ENCODE assay signal across 13 cellular contexts in genomic region chr1:174768949-174769348, GRCh38.
DNase-seq lines count a peak whose midpoint lies in the region; ATAC-seq lines count a peak whose summit lies in the region.
"Had no signal": no experiment of that assay in that cellular context is flagged by ENCODE, and none has a peak within 500 bp of the region (broad histone marks: within the 10 kb centered on the region; RNA-seq: fewer than 3 reads in every experiment).

No MANE protein-coding gene starts in this region.

- H3K36me3 Mint-ChIP-seq in activated naive CD4-positive, alpha-beta T cell treated with anti-CD3 and anti-CD28 coated beads, Interleukin-2, amount 50 U/mL, for 72 hours = no peaks in the 10 kb centered on the region
- H3K36me3 Mint-ChIP-seq in activated naive CD4-positive, alpha-beta T cell treated with anti-CD3 and anti-CD28 coated beads for 36 hours (ENCODE audit: low read depth) = no peaks in the 10 kb centered on the region
- no peaks in the 10 kb centered on the region for H3K36me3 Mint-ChIP-seq in activated T-helper 17 cell treated with anti-CD3 and anti-CD28 coated beads, Interleukin-2, amount 50 U/mL, for 72 hours (ENCODE audit: low read depth)
- H3K36me3 Mint-ChIP-seq in stimulated activated effector memory CD8-positive, alpha-beta T cell treated with anti-CD3 and anti-CD28 coated beads, Interleukin-12 subunit alpha, Interleukin-12 subunit beta, amount 100 ng/mL, for 72 hours = no peaks in the 10 kb centered on the region
- H3K36me3 Mint-ChIP-seq: CD4-positive, CD25-positive, alpha-beta regulatory T cell had no signal

- ATAC-seq in activated naive CD4-positive, alpha-beta T cell treated with anti-CD3 and anti-CD28 coated beads, Interleukin-2, amount 50 U/mL, for 72 hours = peak; percentile 37 to 85
- ATAC-seq in activated T-helper 17 cell treated with anti-CD3 and anti-CD28 coated beads, Interleukin-2, amount 50 U/mL, for 72 hours (replicated peaks) = peak; percentile 18
- ATAC-seq in stimulated activated effector memory CD8-positive, alpha-beta T cell treated with anti-CD3 and anti-CD28 coated beads, Interleukin-12 subunit alpha, Interleukin-12 subunit beta, amount 100 ng/mL, for 72 hours = no peak
- no peak for ATAC-seq in HG03469 (IDR thresholded peaks at IDR 0.05; ENCODE audit: unreplicated experiment)

- H3K9me3 Mint-ChIP-seq in activated naive CD4-positive, alpha-beta T cell treated with anti-CD3 and anti-CD28 coated beads, Interleukin-2, amount 50 U/mL, for 72 hours = no peaks in the 10 kb centered on the region
- H3K9me3 Mint-ChIP-seq in activated naive CD4-positive, alpha-beta T cell treated with anti-CD3 and anti-CD28 coated beads for 36 hours = no peaks in the 10 kb centered on the region
- no peaks in the 10 kb centered on the region for H3K9me3 Mint-ChIP-seq in activated T-helper 17 cell treated with anti-CD3 and anti-CD28 coated beads, Interleukin-2, amount 50 U/mL, for 72 hours
- H3K9me3 Mint-ChIP-seq in stimulated activated effector memory CD8-positive, alpha-beta T cell treated with anti-CD3 and anti-CD28 coated beads, Interleukin-12 subunit alpha, Interleukin-12 subunit beta, amount 100 ng/mL, for 72 hours = no peaks in the 10 kb centered on the region
- H3K9me3 Mint-ChIP-seq: CD4-positive, CD25-positive, alpha-beta regulatory T cell had no signal

- no peak overlapping the region for H3K4me3 Mint-ChIP-seq in activated naive CD4-positive, alpha-beta T cell treated with anti-CD3 and anti-CD28 coated beads for 36 hours
- H3K4me3 Mint-ChIP-seq in activated T-helper 17 cell treated with anti-CD3 and anti-CD28 coated beads, Interleukin-2, amount 50 U/mL, for 72 hours = no peak overlapping the region
- H3K4me3 Mint-ChIP-seq in stimulated activated effector memory CD8-positive, alpha-beta T cell treated with anti-CD3 and anti-CD28 coated beads, Interleukin-12 subunit alpha, Interleukin-12 subunit beta, amount 100 ng/mL, for 72 hours = no peak overlapping the region
- H3K4me3 Mint-ChIP-seq: CD4-positive, CD25-positive, alpha-beta regulatory T cell had no signal

- no peak overlapping the region for H3K27ac Mint-ChIP-seq in activated naive CD4-positive, alpha-beta T cell treated with anti-CD3 and anti-CD28 coated beads, Interleukin-2, amount 50 U/mL, for 72 hours
- no peak overlapping the region for H3K27ac Mint-ChIP-seq in activated naive CD4-positive, alpha-beta T cell treated with anti-CD3 and anti-CD28 coated beads for 36 hours
- H3K27ac Mint-ChIP-seq in activated T-helper 17 cell treated with anti-CD3 and anti-CD28 coated beads, Interleukin-2, amount 50 U/mL, for 72 hours = peak overlapping the region; percentile 12
- H3K27ac Mint-ChIP-seq in stimulated activated effector memory CD8-positive, alpha-beta T cell treated with anti-CD3 and anti-CD28 coated beads, Interleukin-12 subunit alpha, Interleukin-12 subunit beta, amount 100 ng/mL, for 72 hours = peak overlapping the region; percentile 4

- CTCF ChIA-PET in activated naive CD4-positive, alpha-beta T cell treated with anti-CD3 and anti-CD28 coated beads for 36 hours (lab: Charles Lee) = interaction anchor here (0.7 to 0.9 kb wide), 3 partner anchors 105 to 215 kb away, joined by 3 to 5 read pairs (median 4); no protein-coding TSS in a partner anchor

- DNase-seq in activated naive CD4-positive, alpha-beta T cell treated with anti-CD3 and anti-CD28 coated beads, Interleukin-2, amount 50 U/mL, for 72 hours (ENCODE audit: low spot score in 2 of 2) = no peak
- DNase-seq in activated naive CD4-positive, alpha-beta T cell treated with anti-CD3 and anti-CD28 coated beads for 36 hours = no peak
- DNase-seq in NAMALWA (ENCODE audit: low spot score) = peak; percentile 54
- DNase-seq in stimulated activated effector memory CD8-positive, alpha-beta T cell treated with anti-CD3 and anti-CD28 coated beads, Interleukin-12 subunit alpha, Interleukin-12 subunit beta, amount 100 ng/mL, for 72 hours (ENCODE audit: low spot score in 2 of 2) = no peak
- DNase-seq in NCI-H128 (lab: John Stamatoyannopoulos, UW; ENCODE audit: unreplicated experiment) = no peak
- no peak for DNase-seq in GM03348 (ENCODE audit: low spot score)
- DNase-seq: CD4-positive, CD25-positive, alpha-beta regulatory T cell; DMS53; NCI-H1417 treated with DMSO at 0.1 percent for 48 hours; NCI-H2081 treated with DMSO at 0.1 percent for 48 hours; NCI-H345 had no signal

- H3K27me3 Mint-ChIP-seq in activated naive CD4-positive, alpha-beta T cell treated with anti-CD3 and anti-CD28 coated beads for 36 hours (ENCODE audit: low read depth) = no peaks in the 10 kb centered on the region
- H3K27me3 Mint-ChIP-seq in activated T-helper 17 cell treated with anti-CD3 and anti-CD28 coated beads, Interleukin-2, amount 50 U/mL, for 72 hours = no peaks in the 10 kb centered on the region
- H3K27me3 Mint-ChIP-seq: CD4-positive, CD25-positive, alpha-beta regulatory T cell had no signal

- intact Hi-C loops in activated naive CD4-positive, alpha-beta T cell treated with anti-CD3 and anti-CD28 coated beads for 36 hours (cut with micrococcal nuclease) = loop anchor here (2.0 kb wide), 1 partner anchor 30 kb away; no protein-coding TSS in a partner anchor

- peaks cover 6% of the 10 kb centered on the region for H3K4me1 Mint-ChIP-seq in activated naive CD4-positive, alpha-beta T cell treated with anti-CD3 and anti-CD28 coated beads for 36 hours (ENCODE audit: low read depth)
- peaks cover 5% of the 10 kb centered on the region for H3K4me1 Mint-ChIP-seq in activated T-helper 17 cell treated with anti-CD3 and anti-CD28 coated beads, Interleukin-2, amount 50 U/mL, for 72 hours
- H3K4me1 Mint-ChIP-seq in stimulated activated effector memory CD8-positive, alpha-beta T cell treated with anti-CD3 and anti-CD28 coated beads, Interleukin-12 subunit alpha, Interleukin-12 subunit beta, amount 100 ng/mL, for 72 hours = no peaks in the 10 kb centered on the region

Comparison
In these comparisons a context has a peak if more than half of its experiments do, and no peak if none do; other contexts are left out.
1. ATAC-seq: peak in activated naive CD4-positive, alpha-beta T cell treated with anti-CD3 and anti-CD28 coated beads, Interleukin-2, amount 50 U/mL, for 72 hours (2 of 2) and activated T-helper 17 cell treated with anti-CD3 and anti-CD28 coated beads, Interleukin-2, amount 50 U/mL, for 72 hours (single experiment); none in stimulated activated effector memory CD8-positive, alpha-beta T cell treated with anti-CD3 and anti-CD28 coated beads, Interleukin-12 subunit alpha, Interleukin-12 subunit beta, amount 100 ng/mL, for 72 hours (single experiment) and HG03469 (single experiment).
2. H3K27ac Mint-ChIP-seq: peak in activated T-helper 17 cell treated with anti-CD3 and anti-CD28 coated beads, Interleukin-2, amount 50 U/mL, for 72 hours (single experiment) and stimulated activated effector memory CD8-positive, alpha-beta T cell treated with anti-CD3 and anti-CD28 coated beads, Interleukin-12 subunit alpha, Interleukin-12 subunit beta, amount 100 ng/mL, for 72 hours (single experiment); none in activated naive CD4-positive, alpha-beta T cell treated with anti-CD3 and anti-CD28 coated beads, Interleukin-2, amount 50 U/mL, for 72 hours (0 of 2) and activated naive CD4-positive, alpha-beta T cell treated with anti-CD3 and anti-CD28 coated beads for 36 hours (single experiment).